7 cellular contexts compared by ENCODE assay signal in the genomic region with DNA sequence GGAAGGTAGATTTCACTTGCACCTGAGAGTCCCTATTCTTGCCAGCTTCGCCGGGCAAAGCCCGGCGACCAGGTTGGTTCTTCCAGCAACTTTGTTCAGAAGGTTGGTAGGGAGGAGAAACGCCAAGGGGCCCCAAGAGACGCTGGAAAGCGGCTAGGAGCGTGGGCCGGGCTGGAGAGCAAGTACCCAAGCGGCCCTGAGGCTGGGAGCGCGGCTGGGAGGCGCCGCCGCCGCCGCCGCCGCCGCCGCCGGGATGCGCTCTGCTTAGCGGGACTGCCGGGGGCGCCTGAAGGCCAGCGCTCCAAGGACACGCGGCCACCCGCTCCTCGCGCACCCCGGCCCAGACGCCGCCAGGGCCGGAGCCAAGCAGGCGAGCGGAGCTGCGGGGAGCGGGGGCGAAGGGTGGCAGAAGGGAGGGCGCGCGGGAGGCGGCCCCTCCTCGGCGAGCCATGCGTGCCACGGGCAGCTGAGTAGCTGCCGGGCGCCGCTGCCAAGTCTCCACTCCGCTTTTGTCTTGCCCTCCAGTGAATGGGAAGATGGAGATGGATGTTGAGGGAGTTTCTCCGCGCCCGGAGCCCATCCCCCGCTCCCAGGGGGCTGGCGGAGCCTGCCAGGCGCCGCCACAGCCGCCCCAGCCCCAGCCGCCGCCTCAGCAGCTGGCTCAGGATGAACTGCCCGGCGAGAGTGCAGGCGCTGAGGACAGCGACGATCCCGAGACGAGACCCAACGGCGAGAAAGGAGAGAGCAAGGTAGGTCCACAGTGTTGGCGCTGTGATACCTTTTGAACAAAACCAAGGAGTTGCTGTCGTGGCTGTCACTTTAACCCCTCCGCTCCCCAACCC.
A peak's percentile ranks its signal among the peaks of the same experiment; 100 is the strongest.
DNase-seq lines count a peak whose midpoint lies in the region; ATAC-seq and TF ChIP-seq lines count a peak whose summit lies in the region.

No MANE protein-coding gene starts in this region.

- H3K4me1 Mint-ChIP-seq in activated CD8-positive, alpha-beta T cell treated with anti-CD3 and anti-CD28 coated beads for 36 hours (ENCODE audit: low read depth) = no peaks in the 10 kb centered on the region

- no peaks in the 10 kb centered on the region for H3K36me3 Mint-ChIP-seq in activated CD8-positive, alpha-beta T cell treated with anti-CD3 and anti-CD28 coated beads for 36 hours (ENCODE audit: low read depth)

- TF ChIP-seq CTCF in stomach (IDR thresholded peaks at IDR 0.05) = no peak
- TF ChIP-seq CTCF in activated CD8-positive, alpha-beta T cell treated with anti-CD3 and anti-CD28 coated beads for 36 hours (IDR thresholded peaks at IDR 0.05) = no peak

- ATAC-seq in GM19452 (IDR thresholded peaks at IDR 0.05; ENCODE audit: unreplicated experiment) = no peak
- no peak for ATAC-seq in activated CD8-positive, alpha-beta T cell treated with anti-CD3 and anti-CD28 coated beads for 36 hours

- peak overlapping the region; percentile 72 for H3K4me3 ChIP-seq in HUES64 (ENCODE audit: low read length)
- H3K4me3 ChIP-seq in adipocyte (ENCODE audit: low read length) = peak overlapping the region; percentile 83
- H3K4me3 ChIP-seq in iPS-18c (ENCODE audit: insufficient read depth, low read depth, low read length) = peak overlapping the region; percentile 51
- peak overlapping the region; percentile 56 to 70 (median 59) for H3K4me3 ChIP-seq in stomach

- CTCF ChIA-PET in activated CD8-positive, alpha-beta T cell treated with anti-CD3 and anti-CD28 coated beads for 36 hours (lab: Charles Lee) = no interaction called here

- H3K9ac ChIP-seq in HUES64 (ENCODE audit: low read depth, low read length) = peak overlapping the region; percentile 71
- peak overlapping the region; percentile 66 for H3K9ac ChIP-seq in adipocyte (ENCODE audit: low read length)

- intact Hi-C loops in stomach (cut with DNase I; ENCODE audit: low total_unique reads) = no loop called here
- intact Hi-C loops in activated CD8-positive, alpha-beta T cell treated with anti-CD3 and anti-CD28 coated beads for 36 hours (cut with micrococcal nuclease) = no loop called here

- H3K27me3 ChIP-seq in HUES64 (ENCODE audit: insufficient read depth, low read length) = peaks cover 60% of the 10 kb centered on the region
- peaks cover 5% of the 10 kb centered on the region for H3K27me3 ChIP-seq in adipocyte (replicated peaks; ENCODE audit: control insufficient read depth, insufficient read depth, low read length)
- peaks cover 0 to 50% (median 27%) of the 10 kb centered on the region in 3 donors for H3K27me3 ChIP-seq in stomach

- POLR2A ChIA-PET in activated CD8-positive, alpha-beta T cell treated with anti-CD3 and anti-CD28 coated beads for 36 hours (lab: Charles Lee) = no interaction called here

- no peak for TF ChIP-seq EP300 in stomach (IDR thresholded peaks at IDR 0.05)

- H3K4me1 ChIP-seq in HUES64 (ENCODE audit: insufficient read depth, low read length) = peaks cover 19% of the 10 kb centered on the region
- H3K4me1 ChIP-seq in adipocyte (ENCODE audit: control insufficient read depth, insufficient read depth, low read length) = peaks cover 8% of the 10 kb centered on the region
- peaks cover 18 to 27% (median 23%) of the 10 kb centered on the region in 4 donors for H3K4me1 ChIP-seq in stomach

- no peaks in the 10 kb centered on the region for H3K36me3 ChIP-seq in HUES64 (ENCODE audit: insufficient read depth, low read length)
- no peaks in the 10 kb centered on the region for H3K36me3 ChIP-seq in adipocyte (ENCODE audit: control insufficient read depth, insufficient read depth, low read length, severe bottlenecking)
- H3K36me3 ChIP-seq in stomach = no peaks in the 10 kb centered on the region

- DNase-seq in adipocyte (ENCODE audit: low read depth) = peak; percentile 49
- peak; percentile 25 for DNase-seq in stomach
- DNase-seq in activated CD8-positive, alpha-beta T cell treated with anti-CD3 and anti-CD28 coated beads for 36 hours = no peak
- no peak for DNase-seq in HuH-7.5 (ENCODE audit: low spot score)

- H3K27ac ChIP-seq in HUES64 (ENCODE audit: low read depth, low read length) (no peak overlapping the region), stomach (peak overlapping the region in 1 of 5 donors; percentile 57)

- H3K27ac Mint-ChIP-seq in activated CD8-positive, alpha-beta T cell treated with anti-CD3 and anti-CD28 coated beads for 36 hours = no peak overlapping the region

- H3K9me3 Mint-ChIP-seq in activated CD8-positive, alpha-beta T cell treated with anti-CD3 and anti-CD28 coated beads for 36 hours = no peaks in the 10 kb centered on the region

- H3K4me3 Mint-ChIP-seq in activated CD8-positive, alpha-beta T cell treated with anti-CD3 and anti-CD28 coated beads for 36 hours = no peak overlapping the region

- under 1% methylated on average over 73 of the region's 75 CpGs for WGBS in HUES64
- 0 to 4% (median 2%) methylated on average over 1 to 75 of the region's 75 CpGs for WGBS in stomach, 5 donors

- peaks cover 52% of the 10 kb centered on the region for H3K27me3 Mint-ChIP-seq in activated CD8-positive, alpha-beta T cell treated with anti-CD3 and anti-CD28 coated beads for 36 hours

- no peak for TF ChIP-seq POLR2A in stomach (IDR thresholded peaks at IDR 0.05)

- H3K9me3 ChIP-seq in HUES64 (ENCODE audit: insufficient read depth, low read depth, low read length) = no peaks in the 10 kb centered on the region
- H3K9me3 ChIP-seq in adipocyte (ENCODE audit: control insufficient read depth, low read length) = no peaks in the 10 kb centered on the region
- H3K9me3 ChIP-seq in iPS-18c (ENCODE audit: control insufficient read depth, insufficient read depth, low read length) = no peaks in the 10 kb centered on the region
- no peaks in the 10 kb centered on the region for H3K9me3 ChIP-seq in stomach

Comparison
In these comparisons a context has a peak if more than half of its experiments do, and no peak if none do; other contexts are left out.
1. DNase-seq: peak in adipocyte (single experiment) and stomach (single experiment); none in activated CD8-positive, alpha-beta T cell treated with anti-CD3 and anti-CD28 coated beads for 36 hours (single experiment) and HuH-7.5 (single experiment).
2. Peak in every context shown above with its lines, with median percentiles within 50 percentile points of each other: H3K4me3 ChIP-seq.